10 cellular contexts compared by ENCODE assay signal in genomic region chr10:120131183-120131582, GRCh38.
DNase-seq lines count a peak whose midpoint lies in the region; ATAC-seq and TF ChIP-seq lines count a peak whose summit lies in the region.
"Had no signal": no experiment of that assay in that cellular context is flagged by ENCODE, and none has a peak within 500 bp of the region (broad histone marks: within the 10 kb centered on the region; RNA-seq: fewer than 3 reads in every experiment).

No MANE protein-coding gene starts in this region.

- no peak for TF ChIP-seq CTCF in epithelial cell of esophagus (IDR thresholded peaks at IDR 0.05; ENCODE audit: insufficient read depth, low read depth, low read length, missing control alignments)
- no peak for TF ChIP-seq CTCF in progenitor cell of endocrine pancreas (IDR thresholded peaks at IDR 0.05; ENCODE audit: unreplicated experiment)
- no peak for TF ChIP-seq CTCF in right atrium auricular region (IDR thresholded peaks at IDR 0.05)
- TF ChIP-seq CTCF in BE2C (IDR thresholded peaks at IDR 0.05; ENCODE audit: low read depth, low read length) = no peak

- H3K36me3 Mint-ChIP-seq in activated CD4-positive, alpha-beta T cell treated with anti-CD3 and anti-CD28 coated beads for 36 hours (ENCODE audit: low read depth) = no peaks in the 10 kb centered on the region
- no peaks in the 10 kb centered on the region for H3K36me3 Mint-ChIP-seq in progenitor cell of endocrine pancreas (ENCODE audit: insufficient read depth)

- POLR2A ChIA-PET in activated CD4-positive, alpha-beta T cell treated with anti-CD3 and anti-CD28 coated beads for 36 hours (lab: Charles Lee) = no interaction called here

- H3K4me3 Mint-ChIP-seq in activated CD4-positive, alpha-beta T cell treated with anti-CD3 and anti-CD28 coated beads for 36 hours = no peak overlapping the region
- no peak overlapping the region for H3K4me3 Mint-ChIP-seq in progenitor cell of endocrine pancreas (ENCODE audit: low read depth)
- H3K4me3 Mint-ChIP-seq: activated T-cell treated with anti-CD3 and anti-CD28 coated beads, Interleukin-2, amount 50 U/mL, for 4 hours had no signal

- H3K9me3 ChIP-seq in right atrium auricular region (no peaks in the 10 kb centered on the region), BE2C (no peaks in the 10 kb centered on the region)

- H3K36me3 ChIP-seq in right atrium auricular region (no peaks in the 10 kb centered on the region), BE2C (no peaks in the 10 kb centered on the region)

- peak; percentile 24 for DNase-seq in activated CD4-positive, alpha-beta T cell treated with anti-CD3 and anti-CD28 coated beads for 36 hours
- no peak for DNase-seq in activated CD4-positive, alpha-beta T cell treated with anti-CD3 and anti-CD28 coated beads, Interleukin-2, amount 50 U/mL, for 4 hours
- DNase-seq in RPMI7951 (ENCODE audit: low read depth) (peak; percentile 15), epithelial cell of esophagus (ENCODE audit: low read depth) (peak; percentile 45), progenitor cell of endocrine pancreas (ENCODE audit: low spot score, unreplicated experiment) (peak; percentile 46), right atrium auricular region (ENCODE audit: low spot score) (no peak), BE2C (no peak)
- DNase-seq: activated T-cell treated with anti-CD3 and anti-CD28 coated beads, Interleukin-2, amount 50 U/mL, for 4 hours; dermis blood vessel endothelial cell had no signal

- no peak overlapping the region for H3K27ac Mint-ChIP-seq in activated CD4-positive, alpha-beta T cell treated with anti-CD3 and anti-CD28 coated beads for 36 hours
- no peak overlapping the region for H3K27ac Mint-ChIP-seq in progenitor cell of endocrine pancreas

- no peaks in the 10 kb centered on the region for H3K4me1 Mint-ChIP-seq in activated CD4-positive, alpha-beta T cell treated with anti-CD3 and anti-CD28 coated beads for 36 hours
- peaks cover 3% of the 10 kb centered on the region for H3K4me1 Mint-ChIP-seq in progenitor cell of endocrine pancreas (ENCODE audit: low read depth)

- H3K27me3 ChIP-seq in right atrium auricular region = no peaks in the 10 kb centered on the region
- H3K27me3 ChIP-seq in BE2C = no peaks in the 10 kb centered on the region

- H3K4me1 ChIP-seq in right atrium auricular region (no peaks in the 10 kb centered on the region), BE2C (no peaks in the 10 kb centered on the region)

- no peak for ATAC-seq in activated CD4-positive, alpha-beta T cell treated with anti-CD3 and anti-CD28 coated beads for 36 hours
- no peak for ATAC-seq in HG03095 (IDR thresholded peaks at IDR 0.05; ENCODE audit: unreplicated experiment)
- ATAC-seq: activated T-cell treated with anti-CD3 and anti-CD28 coated beads, Interleukin-2, amount 50 U/mL, for 4 hours had no signal

- CTCF ChIA-PET in activated CD4-positive, alpha-beta T cell treated with anti-CD3 and anti-CD28 coated beads for 36 hours (lab: Charles Lee) = no interaction called here

- H3K4me3 ChIP-seq in epithelial cell of esophagus (ENCODE audit: low read length) = no peak overlapping the region
- no peak overlapping the region for H3K4me3 ChIP-seq in right atrium auricular region
- no peak overlapping the region for H3K4me3 ChIP-seq in BE2C (ENCODE audit: low read depth, low read length)

- no peak overlapping the region for H3K27ac ChIP-seq in right atrium auricular region

- intact Hi-C loops in activated CD4-positive, alpha-beta T cell treated with anti-CD3 and anti-CD28 coated beads for 36 hours (cut with DNase I, micrococcal nuclease) = no loop called here

- no peaks in the 10 kb centered on the region for H3K9me3 Mint-ChIP-seq in activated CD4-positive, alpha-beta T cell treated with anti-CD3 and anti-CD28 coated beads for 36 hours (ENCODE audit: low read depth)
- no peaks in the 10 kb centered on the region for H3K9me3 Mint-ChIP-seq in progenitor cell of endocrine pancreas (ENCODE audit: low read depth)
- H3K9me3 Mint-ChIP-seq: activated T-cell treated with anti-CD3 and anti-CD28 coated beads, Interleukin-2, amount 50 U/mL, for 4 hours had no signal

- peaks cover 28% of the 10 kb centered on the region for H3K27me3 Mint-ChIP-seq in activated CD4-positive, alpha-beta T cell treated with anti-CD3 and anti-CD28 coated beads for 36 hours
- H3K27me3 Mint-ChIP-seq in progenitor cell of endocrine pancreas = peaks cover 55% of the 10 kb centered on the region

Comparison
In these comparisons a context has a peak if more than half of its experiments do, and no peak if none do; other contexts are left out.
1. DNase-seq: peak in activated CD4-positive, alpha-beta T cell treated with anti-CD3 and anti-CD28 coated beads for 36 hours (single experiment), RPMI7951 (single experiment), epithelial cell of esophagus (single experiment) and progenitor cell of endocrine pancreas (single experiment); none in activated CD4-positive, alpha-beta T cell treated with anti-CD3 and anti-CD28 coated beads, Interleukin-2, amount 50 U/mL, for 4 hours (0 of 2), right atrium auricular region (single experiment) and BE2C (single experiment).